20 cellular contexts compared by ENCODE assay signal in genomic region chr3:173789530-173789929, GRCh38.
DNase-seq lines count a peak whose midpoint lies in the region; ATAC-seq and TF ChIP-seq lines count a peak whose summit lies in the region.
"Had no signal": no experiment of that assay in that cellular context is flagged by ENCODE, and none has a peak within 500 bp of the region (broad histone marks: within the 10 kb centered on the region; RNA-seq: fewer than 3 reads in every experiment).

No MANE protein-coding gene starts in this region.

- H4K20me1 ChIP-seq in GM23248 (ENCODE audit: insufficient read depth): no peaks in the 10 kb centered on the region

- H3K4me1 ChIP-seq in GM23248 (ENCODE audit: insufficient read depth): peaks cover 8% of the 10 kb centered on the region; the same call in 1 of the 2 replicates
- peaks cover 8% of the 10 kb centered on the region for H3K4me1 ChIP-seq in adipocyte (ENCODE audit: control insufficient read depth, insufficient read depth, low read length)
- H3K4me1 ChIP-seq in uterus: no peaks in the 10 kb centered on the region

- H3K9me3 ChIP-seq in GM23248 (ENCODE audit: low read depth) (no peaks in the 10 kb centered on the region), adipocyte (ENCODE audit: control insufficient read depth, low read length) (no peaks in the 10 kb centered on the region), uterus (no peaks in the 10 kb centered on the region)
- H3K9me3 ChIP-seq: thoracic aorta had no signal

- in situ Hi-C loops in GM23248 (cut with MboI): no loop called here

- intact Hi-C loops in uterus (cut with DNase I; ENCODE audit: low total_unique reads): no loop called here

- TF ChIP-seq CTCF in fibroblast of mammary gland (conservative IDR thresholded peaks at IDR 0.05; ENCODE audit: control insufficient read depth, insufficient read depth, low read depth, low read length) (no peak), retinal pigment epithelial cell (conservative IDR thresholded peaks at IDR 0.05; ENCODE audit: low read depth, low read length) (no peak), uterus (IDR thresholded peaks at IDR 0.05) (no peak)

- H3K36me3 ChIP-seq in GM23248 (ENCODE audit: low read depth): no peaks in the 10 kb centered on the region
- H3K36me3 ChIP-seq in adipocyte (ENCODE audit: control insufficient read depth, insufficient read depth, low read length, severe bottlenecking): no peaks in the 10 kb centered on the region
- H3K36me3 ChIP-seq in uterus: no peaks in the 10 kb centered on the region
- H3K36me3 ChIP-seq: thoracic aorta had no signal

- H3K27me3 ChIP-seq in GM23248 (replicated peaks; ENCODE audit: insufficient read depth): no peaks in the 10 kb centered on the region
- H3K27me3 ChIP-seq in adipocyte (replicated peaks; ENCODE audit: control insufficient read depth, insufficient read depth, low read length): no peaks in the 10 kb centered on the region
- no peaks in the 10 kb centered on the region for H3K27me3 ChIP-seq in uterus

- WGBS in GM23248 (ENCODE audit: low coverage in 1 of 2, low lambda C conversion rate in 2 of 2, missing lambda C conversion rate in 2 of 2), 2 experiments: 43 to 48% methylated on average over 2 of the region's 2 CpGs

- H3K27ac ChIP-seq in GM23248: no peak overlapping the region
- no peak overlapping the region for H3K27ac ChIP-seq in uterus
- H3K27ac ChIP-seq: thoracic aorta had no signal

- H3K79me2 ChIP-seq in GM23248 (ENCODE audit: insufficient read depth): no peaks in the 10 kb centered on the region

- H3K9ac ChIP-seq in GM23248: no peak overlapping the region
- no peak overlapping the region for H3K9ac ChIP-seq in adipocyte (ENCODE audit: low read length)

- H3K4me3 ChIP-seq in GM23248: no peak overlapping the region
- H3K4me3 ChIP-seq in adipocyte (ENCODE audit: low read length): no peak overlapping the region
- no peak overlapping the region for H3K4me3 ChIP-seq in fibroblast of mammary gland (ENCODE audit: control insufficient read depth, low read depth, low read length)
- no peak overlapping the region for H3K4me3 ChIP-seq in retinal pigment epithelial cell (ENCODE audit: low read length)
- H3K4me3 ChIP-seq in uterus: no peak overlapping the region
- H3K4me3 ChIP-seq: thoracic aorta had no signal

- H2AFZ ChIP-seq in GM23248: no peak overlapping the region

- no peak for TF ChIP-seq POLR2A in uterus (IDR thresholded peaks at IDR 0.05)

- ATAC-seq in GM19467 (IDR thresholded peaks at IDR 0.05; ENCODE audit: unreplicated experiment): no peak
- ATAC-seq: activated CD8-positive, alpha-beta memory T cell treated with anti-CD3 and anti-CD28 coated beads, Interleukin-2, amount 10 ng/mL, durations not matched to agents 7 days and 5 days; HCT116; left lobe of liver had no signal

- H3K9me2 ChIP-seq in GM23248 (ENCODE audit: insufficient read depth): no peaks in the 10 kb centered on the region

- no peak overlapping the region for H3K4me2 ChIP-seq in GM23248 (ENCODE audit: unreplicated experiment)

- DNase-seq in GM23248: peak; percentile 56
- peak; percentile 62 for DNase-seq in adipocyte (ENCODE audit: low read depth)
- peak; percentile 29 for DNase-seq in fibroblast of mammary gland (ENCODE audit: low read depth)
- DNase-seq in retinal pigment epithelial cell (ENCODE audit: low read depth): peak; percentile 1
- no peak for DNase-seq in uterus
- no peak for DNase-seq in globus pallidus (ENCODE audit: low spot score)
- DNase-seq: activated CD4-positive, alpha-beta T cell treated with anti-CD3 and anti-CD28 coated beads, Interleukin-2, amount 10 ng/mL, durations not matched to agents 24 days and 14 days; activated CD8-positive, alpha-beta memory T cell treated with anti-CD3 and anti-CD28 coated beads, Interleukin-2, amount 10 ng/mL, durations not matched to agents 7 days and 5 days; activated naive CD8-positive, alpha-beta T cell treated with anti-CD3 and anti-CD28 coated beads for 36 hours; DND-41; midbrain; NCI-H1694; NCI-H69; posterior cingulate gyrus; stimulated activated naive B cell treated with anti-CD40 and anti-IgM and Interleukin-4, amounts not matched to agents 10 μg/mL and 1 μg/mL and 100 μg/mL, for 72 hours; T-helper 1 cell had no signal

- no peaks in the 10 kb centered on the region for H3F3A ChIP-seq in GM23248 (ENCODE audit: insufficient read depth)

Comparison
In these comparisons a context has a peak if more than half of its experiments do, and no peak if none do; other contexts are left out.
1. DNase-seq: peak in GM23248 (single experiment), adipocyte (single experiment), fibroblast of mammary gland (single experiment) and retinal pigment epithelial cell (single experiment); none in uterus (0 of 2) and globus pallidus (single experiment).